ENCODE assay signal across 9 cellular contexts in the genomic region with DNA sequence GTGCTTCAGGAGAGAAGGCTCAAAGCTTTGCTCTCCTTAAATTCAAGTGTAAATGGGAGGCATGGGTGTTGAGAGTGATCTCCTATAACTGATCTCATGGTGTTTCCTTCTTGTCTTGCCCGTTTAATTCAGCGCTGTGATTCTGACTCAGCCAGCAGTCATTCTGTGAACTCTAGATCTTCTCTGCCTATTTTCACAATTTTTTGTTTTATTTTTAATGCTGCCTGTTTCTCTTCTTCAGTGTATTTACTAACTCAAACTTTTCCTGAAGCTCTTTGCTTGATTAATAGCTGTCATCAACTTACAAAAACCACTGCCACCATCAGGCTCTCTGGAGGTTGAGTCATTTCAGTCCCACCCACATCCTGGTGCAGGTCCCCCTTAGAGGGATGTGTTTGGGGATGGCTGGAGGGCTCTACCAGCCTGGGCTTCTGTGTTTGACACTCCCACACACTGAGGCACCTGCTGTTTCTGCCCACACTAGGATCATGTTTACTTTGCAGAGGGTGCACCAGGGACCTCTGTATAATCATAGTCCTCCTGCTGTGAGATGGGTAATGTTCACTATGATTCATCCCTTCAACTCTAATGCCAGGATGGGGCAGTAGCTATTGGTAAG.
DNase-seq lines count a peak whose midpoint lies in the region; ATAC-seq and TF ChIP-seq lines count a peak whose summit lies in the region.
"Had no signal": no experiment of that assay in that cellular context is flagged by ENCODE, and none has a peak within 500 bp of the region (broad histone marks: within the 10 kb centered on the region; RNA-seq: fewer than 3 reads in every experiment).

No MANE protein-coding gene starts in this region.

- peak overlapping the region; percentile 93 for H3K27ac Mint-ChIP-seq in activated CD4-positive, alpha-beta T cell treated with anti-CD3 and anti-CD28 coated beads, Interleukin-2, amount 10 ng/mL, durations not matched to agents 24 days and 14 days

- no peaks in the 10 kb centered on the region; the same call in 1 of the 2 replicates for H3K9me3 ChIP-seq in HEK293 (ENCODE audit: control insufficient read depth, insufficient read depth, low read depth, low read length)

- no peak for TF ChIP-seq CTCF in HEK293 (tag by site-specific recombination; IDR thresholded peaks at IDR 0.05)

- no peaks in the 10 kb centered on the region for H3K36me3 ChIP-seq in HEK293 (ENCODE audit: control insufficient read depth in 2 of 2, insufficient read depth in 1 of 2, low read length in 2 of 2)

- no peaks in the 10 kb centered on the region for H3K36me3 Mint-ChIP-seq in activated CD4-positive, alpha-beta T cell treated with anti-CD3 and anti-CD28 coated beads, Interleukin-2, amount 10 ng/mL, durations not matched to agents 24 days and 14 days (ENCODE audit: low read depth)
- H3K36me3 Mint-ChIP-seq: naive B cell had no signal

- CTCF ChIA-PET in HEK293 (lab: Yijun Ruan, JAX): interaction anchor here (0.6 to 1.1 kb wide), 2 partner anchors 10 to 314 kb away, joined by 3 read pairs; no protein-coding TSS in a partner anchor

- H3K27ac ChIP-seq in HEK293 (ENCODE audit: extremely low read depth, low read depth, low read length): no peak overlapping the region

- intact Hi-C loops in activated CD4-positive, alpha-beta T cell treated with anti-CD3 and anti-CD28 coated beads, Interleukin-2, amount 10 ng/mL, durations not matched to agents 24 days and 14 days (cut with micrococcal nuclease): loop anchor here (1.0 to 10.0 kb wide), 7 partner anchors 9 to 719 kb away; a partner anchor contains a TSS

- peak; percentile 87 for ATAC-seq in GM18502 (IDR thresholded peaks at IDR 0.05; ENCODE audit: poor library complexity, unreplicated experiment)

- no peaks in the 10 kb centered on the region for H3K9me3 Mint-ChIP-seq in activated CD4-positive, alpha-beta T cell treated with anti-CD3 and anti-CD28 coated beads, Interleukin-2, amount 10 ng/mL, durations not matched to agents 24 days and 14 days
- H3K9me3 Mint-ChIP-seq: naive B cell had no signal

- H3K4me3 Mint-ChIP-seq in activated CD4-positive, alpha-beta T cell treated with anti-CD3 and anti-CD28 coated beads, Interleukin-2, amount 10 ng/mL, durations not matched to agents 24 days and 14 days: peak overlapping the region; percentile 65

- no peak overlapping the region for H3K4me3 ChIP-seq in HEK293 (ENCODE audit: low read depth, low read length)

- peaks cover 37% of the 10 kb centered on the region for H3K4me1 ChIP-seq in HEK293 (ENCODE audit: control insufficient read depth, insufficient read depth, low read length)

- H3K27me3 Mint-ChIP-seq in activated CD4-positive, alpha-beta T cell treated with anti-CD3 and anti-CD28 coated beads, Interleukin-2, amount 10 ng/mL, durations not matched to agents 24 days and 14 days: peaks cover 2% of the 10 kb centered on the region
- H3K27me3 Mint-ChIP-seq: naive B cell had no signal

- peaks cover 39% of the 10 kb centered on the region for H3K4me1 Mint-ChIP-seq in activated CD4-positive, alpha-beta T cell treated with anti-CD3 and anti-CD28 coated beads, Interleukin-2, amount 10 ng/mL, durations not matched to agents 24 days and 14 days

- DNase-seq in NCI-H1417 (lab: John Stamatoyannopoulos, UW): peak; percentile 12 to 96 (median 85)
- peak; percentile 84 for DNase-seq in activated CD4-positive, alpha-beta T cell treated with anti-CD3 and anti-CD28 coated beads, Interleukin-2, amount 10 ng/mL, durations not matched to agents 24 days and 14 days
- peak; percentile 63 for DNase-seq in glomerular visceral epithelial cell (ENCODE audit: extremely low spot score)
- peak; percentile 30 for DNase-seq in superior temporal gyrus (ENCODE audit: extremely low spot score)
- DNase-seq in HT-29 (ENCODE audit: low spot score): no peak
- DNase-seq in NCI-H82 treated with DMSO at 0.1 percent for 48 hours (lab: John Stamatoyannopoulos, UW; ENCODE audit: unreplicated experiment): no peak
- DNase-seq: naive B cell had no signal

- POLR2A ChIA-PET in HEK293 (lab: Yijun Ruan, JAX): no interaction called here

TF ChIP-seq in HEK293, 187 proteins besides CTCF, POLR2A, EP300 and RAD21 (continues in another document):
- TF ChIP-seq ZBTB48 (tag by site-specific recombination; IDR thresholded peaks at IDR 0.05): peak; percentile 87
- TF ChIP-seq ZFP37 (tag by site-specific recombination; IDR thresholded peaks at IDR 0.05): no peak
- TF ChIP-seq ZNF521 (tag by site-specific recombination; IDR thresholded peaks at IDR 0.05): no peak
- TF ChIP-seq ZNF211 (tag by site-specific recombination; IDR thresholded peaks at IDR 0.05; ENCODE audit: low read depth): no peak
- TF ChIP-seq ZNF626 (tag by site-specific recombination; IDR thresholded peaks at IDR 0.05): no peak
- no peak for TF ChIP-seq ZNF555 (tag by site-specific recombination; conservative IDR thresholded peaks at IDR 0.05)
- TF ChIP-seq KLF1 (tag by site-specific recombination; IDR thresholded peaks at IDR 0.05): no peak
- TF ChIP-seq ZNF433 (tag by site-specific recombination; IDR thresholded peaks at IDR 0.05; ENCODE audit: low read depth): no peak
- no peak for TF ChIP-seq ZNF302 (tag by site-specific recombination; IDR thresholded peaks at IDR 0.05; ENCODE audit: low read depth)
- no peak; the same call in 1 of the 2 replicates for TF ChIP-seq ZNF394 (tag by site-specific recombination; IDR thresholded peaks at IDR 0.05; ENCODE audit: borderline replicate concordance)
- TF ChIP-seq KLF8 (tag by site-specific recombination; IDR thresholded peaks at IDR 0.05): peak; percentile 83
- no peak for TF ChIP-seq ZNF549 (tag by site-specific recombination; IDR thresholded peaks at IDR 0.05)
- TF ChIP-seq, protein P1, sequence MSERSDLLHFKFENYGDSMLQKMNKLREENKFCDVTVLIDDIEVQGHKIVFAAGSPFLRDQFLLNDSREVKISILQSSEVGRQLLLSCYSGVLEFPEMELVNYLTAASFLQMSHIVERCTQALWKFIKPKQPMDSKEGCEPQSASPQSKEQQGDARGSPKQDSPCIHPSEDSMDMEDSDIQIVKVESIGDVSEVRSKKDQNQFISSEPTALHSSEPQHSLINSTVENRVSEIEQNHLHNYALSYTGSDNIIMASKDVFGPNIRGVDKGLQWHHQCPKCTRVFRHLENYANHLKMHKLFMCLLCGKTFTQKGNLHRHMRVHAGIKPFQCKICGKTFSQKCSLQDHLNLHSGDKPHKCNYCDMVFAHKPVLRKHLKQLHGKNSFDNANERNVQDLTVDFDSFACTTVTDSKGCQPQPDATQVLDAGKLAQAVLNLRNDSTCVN (tag by site-specific recombination; optimal IDR thresholded peaks at IDR 0.05): no peak
- no peak for TF ChIP-seq PRDM1 (tag by site-specific recombination; IDR thresholded peaks at IDR 0.05)
- TF ChIP-seq IKZF3 (tag by site-specific recombination; IDR thresholded peaks at IDR 0.05): peak; percentile 87
- TF ChIP-seq, protein P2, sequence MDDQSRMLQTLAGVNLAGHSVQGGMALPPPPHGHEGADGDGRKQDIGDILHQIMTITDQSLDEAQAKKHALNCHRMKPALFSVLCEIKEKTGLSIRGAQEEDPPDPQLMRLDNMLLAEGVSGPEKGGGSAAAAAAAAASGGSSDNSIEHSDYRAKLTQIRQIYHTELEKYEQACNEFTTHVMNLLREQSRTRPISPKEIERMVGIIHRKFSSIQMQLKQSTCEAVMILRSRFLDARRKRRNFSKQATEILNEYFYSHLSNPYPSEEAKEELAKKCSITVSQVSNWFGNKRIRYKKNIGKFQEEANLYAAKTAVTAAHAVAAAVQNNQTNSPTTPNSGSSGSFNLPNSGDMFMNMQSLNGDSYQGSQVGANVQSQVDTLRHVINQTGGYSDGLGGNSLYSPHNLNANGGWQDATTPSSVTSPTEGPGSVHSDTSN (CRISPR knock-in tag; IDR thresholded peaks at IDR 0.05): no peak
- TF ChIP-seq YY2 (tag by site-specific recombination; IDR thresholded peaks at IDR 0.05): no peak
- peak; percentile 50 for TF ChIP-seq ZBTB8A (tag by site-specific recombination; IDR thresholded peaks at IDR 0.05)
- TF ChIP-seq ZNF239 (tag by site-specific recombination; IDR thresholded peaks at IDR 0.05): no peak
- TF ChIP-seq ZNF416 (tag by site-specific recombination; IDR thresholded peaks at IDR 0.05): no peak
- peak; percentile 89 for TF ChIP-seq ZNF24 (tag by site-specific recombination; IDR thresholded peaks at IDR 0.05)
- TF ChIP-seq, protein P3, sequence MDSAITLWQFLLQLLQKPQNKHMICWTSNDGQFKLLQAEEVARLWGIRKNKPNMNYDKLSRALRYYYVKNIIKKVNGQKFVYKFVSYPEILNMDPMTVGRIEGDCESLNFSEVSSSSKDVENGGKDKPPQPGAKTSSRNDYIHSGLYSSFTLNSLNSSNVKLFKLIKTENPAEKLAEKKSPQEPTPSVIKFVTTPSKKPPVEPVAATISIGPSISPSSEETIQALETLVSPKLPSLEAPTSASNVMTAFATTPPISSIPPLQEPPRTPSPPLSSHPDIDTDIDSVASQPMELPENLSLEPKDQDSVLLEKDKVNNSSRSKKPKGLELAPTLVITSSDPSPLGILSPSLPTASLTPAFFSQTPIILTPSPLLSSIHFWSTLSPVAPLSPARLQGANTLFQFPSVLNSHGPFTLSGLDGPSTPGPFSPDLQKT (IDR thresholded peaks at IDR 0.05; ENCODE audit: borderline replicate concordance, low read depth, low read length): no peak
- no peak for TF ChIP-seq ZNF530 (tag by site-specific recombination; IDR thresholded peaks at IDR 0.05; ENCODE audit: low read depth)
- TF ChIP-seq ZNF146 (tag by site-specific recombination; IDR thresholded peaks at IDR 0.05): peak; percentile 37; the same call in 1 of the 2 replicates
- no peak for TF ChIP-seq ZNF544 (tag by site-specific recombination; IDR thresholded peaks at IDR 0.05)
- TF ChIP-seq ZNF701 (tag by site-specific recombination; IDR thresholded peaks at IDR 0.05): no peak
- TF ChIP-seq ZNF768 (tag by site-specific recombination; IDR thresholded peaks at IDR 0.05): no peak
- no peak for TF ChIP-seq ZNF114 (tag by site-specific recombination; IDR thresholded peaks at IDR 0.05)
- TF ChIP-seq, protein P4, sequence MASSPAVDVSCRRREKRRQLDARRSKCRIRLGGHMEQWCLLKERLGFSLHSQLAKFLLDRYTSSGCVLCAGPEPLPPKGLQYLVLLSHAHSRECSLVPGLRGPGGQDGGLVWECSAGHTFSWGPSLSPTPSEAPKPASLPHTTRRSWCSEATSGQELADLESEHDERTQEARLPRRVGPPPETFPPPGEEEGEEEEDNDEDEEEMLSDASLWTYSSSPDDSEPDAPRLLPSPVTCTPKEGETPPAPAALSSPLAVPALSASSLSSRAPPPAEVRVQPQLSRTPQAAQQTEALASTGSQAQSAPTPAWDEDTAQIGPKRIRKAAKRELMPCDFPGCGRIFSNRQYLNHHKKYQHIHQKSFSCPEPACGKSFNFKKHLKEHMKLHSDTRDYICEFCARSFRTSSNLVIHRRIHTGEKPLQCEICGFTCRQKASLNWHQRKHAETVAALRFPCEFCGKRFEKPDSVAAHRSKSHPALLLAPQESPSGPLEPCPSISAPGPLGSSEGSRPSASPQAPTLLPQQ (tag by site-specific recombination; IDR thresholded peaks at IDR 0.05): peak; percentile 32; the same call in 1 of the 2 replicates

Comparison
In these comparisons a context has a peak if more than half of its experiments do, and no peak if none do; other contexts are left out.
1. DNase-seq: peak in NCI-H1417 (3 of 3), activated CD4-positive, alpha-beta T cell treated with anti-CD3 and anti-CD28 coated beads, Interleukin-2, amount 10 ng/mL, durations not matched to agents 24 days and 14 days (single experiment), glomerular visceral epithelial cell (single experiment) and superior temporal gyrus (single experiment); none in HT-29 (single experiment) and NCI-H82 treated with DMSO at 0.1 percent for 48 hours (single experiment).